Comparison of ENCODE assay signal across 13 cellular contexts in the genomic region with DNA sequence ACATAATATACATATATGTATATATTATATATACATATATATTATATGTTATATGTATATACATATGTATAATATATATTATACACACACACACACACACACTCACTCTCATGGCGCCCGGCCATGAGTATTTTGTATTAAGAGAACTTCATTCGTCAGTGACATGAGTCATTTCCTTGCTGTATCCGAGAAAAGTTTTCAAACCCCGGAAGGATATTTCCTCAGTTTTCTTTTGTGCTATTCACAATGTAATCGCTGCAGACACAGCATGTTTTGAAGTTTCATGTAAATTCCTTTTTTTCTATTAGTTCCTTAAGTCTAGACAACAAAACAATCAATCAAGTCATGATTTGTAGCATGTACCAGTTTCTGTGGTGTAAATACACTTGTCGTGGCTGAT. TPM values are rescaled to one million over a fixed set of nuclear protein-coding genes. Genes with fewer than 3 reads are reported as not detected.
DNase-seq lines count a peak whose midpoint lies in the region; ATAC-seq and TF ChIP-seq lines count a peak whose summit lies in the region.
"Had no signal": no experiment of that assay in that cellular context is flagged by ENCODE, and none has a peak within 500 bp of the region (broad histone marks: within the 10 kb centered on the region; RNA-seq: fewer than 3 reads in every experiment).

No MANE protein-coding gene starts in this region.

- DNase-seq in GM04504 (ENCODE audit: low read depth) = peak; percentile 10
- peak; percentile 35 for DNase-seq in Panc1 (ENCODE audit: low read depth, low spot score)
- DNase-seq in sciatic nerve (ENCODE audit: low spot score) = peak; percentile 44
- DNase-seq in GM19238 (ENCODE audit: insufficient read length, low spot score) = no peak
- no peak for DNase-seq in NCI-H345 (lab: John Stamatoyannopoulos, UW)
- DNase-seq in WTC11 (ENCODE audit: low spot score) = no peak
- no peak for DNase-seq in colonic mucosa
- DNase-seq: activated CD4-positive, alpha-beta T cell treated with anti-CD3 and anti-CD28 coated beads, Interleukin-2, amount 10 ng/mL, durations not matched to agents 24 days and 14 days; activated gamma-delta T cell treated with Interleukin-2 at 50 U/mL for 16 hours; natural killer cell; stomach had no signal

- H3K4me1 ChIP-seq in Panc1 (ENCODE audit: control insufficient read depth, insufficient read depth, low read length) (no peaks in the 10 kb centered on the region), colonic mucosa (no peaks in the 10 kb centered on the region)
- H3K4me1 ChIP-seq: stomach had no signal

- H3K27ac ChIP-seq in Panc1 (ENCODE audit: low read length) (no peak overlapping the region), colonic mucosa (no peak overlapping the region)

- no peak overlapping the region for H3K27ac Mint-ChIP-seq in WTC11
- H3K27ac Mint-ChIP-seq: activated CD4-positive, alpha-beta T cell treated with anti-CD3 and anti-CD28 coated beads, Interleukin-2, amount 10 ng/mL, durations not matched to agents 24 days and 14 days; dendritic cell treated with granulocyte-macrophage colony-stimulating factor and Interleukin-4, amounts not matched to agents 40 ng/mL and 50 ng/mL, for 4 days had no signal

- intact Hi-C loops in Panc1 (cut with micrococcal nuclease; ENCODE audit: unreplicated experiment) = no loop called here
- intact Hi-C loops in sciatic nerve (cut with DNase I) = no loop called here
- intact Hi-C loops in colonic mucosa (cut with DNase I) = no loop called here

- H3K9me3 Mint-ChIP-seq in WTC11 = no peaks in the 10 kb centered on the region
- H3K9me3 Mint-ChIP-seq: activated CD4-positive, alpha-beta T cell treated with anti-CD3 and anti-CD28 coated beads, Interleukin-2, amount 10 ng/mL, durations not matched to agents 24 days and 14 days; dendritic cell treated with granulocyte-macrophage colony-stimulating factor and Interleukin-4, amounts not matched to agents 40 ng/mL and 50 ng/mL, for 4 days; natural killer cell had no signal

- H3K36me3 ChIP-seq in Panc1 (ENCODE audit: control insufficient read depth, insufficient read depth, low read length) (no peaks in the 10 kb centered on the region), colonic mucosa (no peaks in the 10 kb centered on the region)

- in situ Hi-C loops in Panc1 (cut with HindIII; ENCODE audit: low pct_unique_long_range_greater_than_20kb, low sequenced_read_pairs) = no loop called here

- H3K4me3 ChIP-seq in Panc1 (ENCODE audit: low read depth in 2 of 2, low read length in 2 of 2) (no peak overlapping the region), colonic mucosa (no peak overlapping the region)
- H3K4me3 ChIP-seq: stomach had no signal

- H3K27me3 ChIP-seq in Panc1 (ENCODE audit: control insufficient read depth, insufficient read depth, low read length) (no peaks in the 10 kb centered on the region), colonic mucosa (no peaks in the 10 kb centered on the region)
- H3K27me3 ChIP-seq: stomach had no signal

- no peak overlapping the region for H3K9ac ChIP-seq in colonic mucosa (ENCODE audit: low read depth in 2 of 2, low read length in 2 of 2)

- ATAC-seq in Panc1 (no peak), esophagus mucosa (peak; percentile 45), sciatic nerve (no peak), WTC11 (no peak)
- ATAC-seq: natural killer cell had no signal

- H3K4me1 Mint-ChIP-seq in WTC11 = no peaks in the 10 kb centered on the region
- H3K4me1 Mint-ChIP-seq: activated CD4-positive, alpha-beta T cell treated with anti-CD3 and anti-CD28 coated beads, Interleukin-2, amount 10 ng/mL, durations not matched to agents 24 days and 14 days had no signal

- H3K27me3 Mint-ChIP-seq in WTC11 (ENCODE audit: low read depth) = no peaks in the 10 kb centered on the region
- H3K27me3 Mint-ChIP-seq: activated CD4-positive, alpha-beta T cell treated with anti-CD3 and anti-CD28 coated beads, Interleukin-2, amount 10 ng/mL, durations not matched to agents 24 days and 14 days; dendritic cell treated with granulocyte-macrophage colony-stimulating factor and Interleukin-4, amounts not matched to agents 40 ng/mL and 50 ng/mL, for 4 days had no signal

- H3K36me3 Mint-ChIP-seq in WTC11 = peaks cover 30% of the 10 kb centered on the region

- BruUV-seq in Panc1 (replicated peaks; lab: Mats Ljungman, UMichigan) = no TSS peak

- POLR2A ChIA-PET in Panc1 (lab: Charles Lee) = no interaction called here
- POLR2A ChIA-PET in WTC11 (lab: Charles Lee) = no interaction called here

- H3K9me3 ChIP-seq in Panc1 (ENCODE audit: control insufficient read depth, insufficient read depth, low read depth, low read length) (no peaks in the 10 kb centered on the region), colonic mucosa (no peaks in the 10 kb centered on the region)
- H3K9me3 ChIP-seq: stomach had no signal

- no peak for TF ChIP-seq CTCF in Panc1 (IDR thresholded peaks at IDR 0.05)
- TF ChIP-seq CTCF in WTC11 (IDR thresholded peaks at IDR 0.05) = no peak
- no peak for TF ChIP-seq CTCF in colonic mucosa (IDR thresholded peaks at IDR 0.05)

- H3K4me3 Mint-ChIP-seq in WTC11 = no peak overlapping the region
- H3K4me3 Mint-ChIP-seq: activated CD4-positive, alpha-beta T cell treated with anti-CD3 and anti-CD28 coated beads, Interleukin-2, amount 10 ng/mL, durations not matched to agents 24 days and 14 days; dendritic cell treated with granulocyte-macrophage colony-stimulating factor and Interleukin-4, amounts not matched to agents 40 ng/mL and 50 ng/mL, for 4 days; natural killer cell had no signal

- CTCF ChIA-PET in Panc1 (lab: Charles Lee) (no interaction called here), WTC11 (lab: Charles Lee) (interaction anchor here (3.2 kb wide), 1 partner anchor 17 kb away, joined by 10 read pairs; no protein-coding TSS in a partner anchor)

TF ChIP-seq in WTC11, 78 proteins besides CTCF, POLR2A, EP300 and RAD21:
- no peak for TF ChIP-seq SP1 (CRISPR knock-in tag; conservative IDR thresholded peaks at IDR 0.05)
- no peak for TF ChIP-seq NFYB (CRISPR knock-in tag; conservative IDR thresholded peaks at IDR 0.05; ENCODE audit: low read depth)
- TF ChIP-seq ZNF416 (CRISPR knock-in tag; IDR thresholded peaks at IDR 0.05) = no peak
- no peak for TF ChIP-seq JUN (CRISPR knock-in tag; IDR thresholded peaks at IDR 0.05)
- TF ChIP-seq ZNF138 (CRISPR knock-in tag; conservative IDR thresholded peaks at IDR 0.05) = no peak
- TF ChIP-seq ZNF219 (CRISPR knock-in tag; IDR thresholded peaks at IDR 0.05; ENCODE audit: borderline replicate concordance) = no peak
- no peak for TF ChIP-seq IRF1 (CRISPR knock-in tag; IDR thresholded peaks at IDR 0.05)
TF ChIP-seq in WTC11: peak in this region for 0.

RNA-seq across cellular contexts. Expression of gene OR1D5, which starts 33.3 kb away (rescaled TPM):
- total RNA-seq in Panc1 (2021; ENCODE audit: unreplicated experiment) (not detected), esophagus mucosa (not detected), sciatic nerve (not detected), WTC11 (2021) (not detected in 3 replicates), colonic mucosa (not detected)
- not detected for polyA plus RNA-seq in Panc1 (2012; ENCODE audit: insufficient read length)
- total RNA-seq: activated CD4-positive, alpha-beta T cell treated with anti-CD3 and anti-CD28 coated beads, Interleukin-2, amount 10 ng/mL, durations not matched to agents 24 days and 14 days; natural killer cell; stomach had no signal
- polyA plus RNA-seq: stomach had no signal

Comparison
In these comparisons a context has a peak if more than half of its experiments do, and no peak if none do; other contexts are left out.
1. DNase-seq: peak in GM04504 (single experiment), Panc1 (single experiment) and sciatic nerve (single experiment); none in GM19238 (single experiment), NCI-H345 (single experiment), WTC11 (single experiment) and colonic mucosa (single experiment).